ENCODE assay signal across 8 cellular contexts in genomic region chr2:75710577-75711253, GRCh38. TPM values are rescaled to one million over a fixed set of nuclear protein-coding genes. Genes with fewer than 3 reads are reported as not detected.
A peak's percentile ranks its signal among the peaks of the same experiment; 100 is the strongest.
DNase-seq lines count a peak whose midpoint lies in the region; ATAC-seq and TF ChIP-seq lines count a peak whose summit lies in the region.

GCFC2 (minus strand) TSS chr2:75710915; CDS start chr2:75710855, 60 bp downstream.

- H3K4me3 Mint-ChIP-seq in type B pancreatic cell, result peak within 1 kb of the TSS; percentile 94

- DNase-seq in NCI-H1105 (lab: John Stamatoyannopoulos, UW) (peak; percentile 88), cardiac muscle cell (ENCODE audit: low read depth in 1 of 2, low spot score in 1 of 2) (peak; percentile 82 to 94), pons (ENCODE audit: low spot score) (peak; percentile 88), type B pancreatic cell (ENCODE audit: extremely low spot score, unreplicated experiment) (peak; percentile 86)
- peak; percentile 63 for DNase-seq in activated naive CD8-positive, alpha-beta T cell treated with anti-CD3 and anti-CD28 coated beads, Interleukin-2, amount 50 U/mL, for 16 hours (ENCODE audit: low read depth, low spot score)

- ATAC-seq in HG02642 (IDR thresholded peaks at IDR 0.05; ENCODE audit: poor library complexity, unreplicated experiment), result peak; percentile 97

- H3K4me3 ChIP-seq in SU-DHL-6 (ENCODE audit: insufficient read depth, low read length, poor library complexity, severe bottlenecking) (peak within 1 kb of the TSS; percentile 97), cardiac muscle cell (peak within 1 kb of the TSS; percentile 40)

- peaks cover 3% of the 10 kb centered on the region for H3K9me3 Mint-ChIP-seq in type B pancreatic cell

- peaks cover 11% of the 10 kb centered on the region; the same call in 1 of the 2 replicates for H3F3A ChIP-seq in SU-DHL-6 (ENCODE audit: insufficient read depth)

- no peaks in the 10 kb centered on the region for H4K20me1 ChIP-seq in SU-DHL-6 (ENCODE audit: low read depth, low read length)

- H3K4me1 Mint-ChIP-seq in type B pancreatic cell (ENCODE audit: unreplicated experiment), result peaks cover 26% of the 10 kb centered on the region

- H3K27me3 Mint-ChIP-seq in type B pancreatic cell, result no peaks in the 10 kb centered on the region

- H3K4me2 ChIP-seq in SU-DHL-6 (ENCODE audit: low read depth, low read length, poor library complexity, severe bottlenecking), result peak within 1 kb of the TSS; percentile 100

- peaks cover 5% of the 10 kb centered on the region for H3K36me3 Mint-ChIP-seq in type B pancreatic cell

- H3K4me1 ChIP-seq in cardiac muscle cell (ENCODE audit: low read depth), result peaks cover 21% of the 10 kb centered on the region

- H3K27ac Mint-ChIP-seq in type B pancreatic cell, result peak within 1 kb of the TSS; percentile 88

- no peaks in the 10 kb centered on the region for H3K27me3 ChIP-seq in SU-DHL-6 (ENCODE audit: low read length)
- no peaks in the 10 kb centered on the region for H3K27me3 ChIP-seq in cardiac muscle cell

- TF ChIP-seq CTCF in GM12872 (IDR thresholded peaks at IDR 0.05; ENCODE audit: insufficient read depth, low read depth, low read length) (peak; percentile 44; the same call in 2 of the 3 replicates), SU-DHL-6 (IDR thresholded peaks at IDR 0.05; ENCODE audit: insufficient read depth, low read length, poor library complexity, severe bottlenecking) (no peak), cardiac muscle cell (IDR thresholded peaks at IDR 0.05; ENCODE audit: low read depth, low read length) (peak; percentile 34), type B pancreatic cell (conservative IDR thresholded peaks at IDR 0.05) (peak; percentile 63)

- peaks cover 31% of the 10 kb centered on the region for H3K79me2 ChIP-seq in SU-DHL-6 (ENCODE audit: insufficient read depth, low read length)

- H3K9me2 ChIP-seq in SU-DHL-6 (replicated peaks; ENCODE audit: insufficient read depth, low read length), result no peaks in the 10 kb centered on the region

- H2AFZ ChIP-seq in SU-DHL-6 (ENCODE audit: low read depth, low read length, severe bottlenecking), result peak within 1 kb of the TSS; percentile 100

- H3K9me3 ChIP-seq in SU-DHL-6 (ENCODE audit: insufficient read depth, low read length) (no peaks in the 10 kb centered on the region), cardiac muscle cell (ENCODE audit: low read depth) (no peaks in the 10 kb centered on the region)

- H3K27ac ChIP-seq in SU-DHL-6 (ENCODE audit: low read depth, low read length), result peak within 1 kb of the TSS; percentile 94
- H3K27ac ChIP-seq in cardiac muscle cell, result peak within 1 kb of the TSS; percentile 88

- H3K9ac ChIP-seq in SU-DHL-6 (ENCODE audit: low read length), result peak within 1 kb of the TSS; percentile 99

- H3K36me3 ChIP-seq in SU-DHL-6 (ENCODE audit: low read length), result 0 out of 2 replicates have a peak, but pooled peaks cover 4% of the 10 kb centered on the region
- no peaks in the 10 kb centered on the region for H3K36me3 ChIP-seq in cardiac muscle cell

RNA-seq across cellular contexts. Expression of gene GCFC2, which starts in this region (rescaled TPM):
- total RNA-seq in cardiac muscle cell (22.4 and 27.7 TPM in 2 replicates), type B pancreatic cell (ENCODE audit: low replicate concordance) (19.8 and 22.1 TPM in 2 replicates)
- 17.9 and 23.4 TPM in 2 replicates for polyA plus RNA-seq in cardiac muscle cell

Comparison
In these comparisons a context has a peak if more than half of its experiments do, and no peak if none do; other contexts are left out.
1. Peak in every context shown above with its lines: DNase-seq, ATAC-seq, H3K4me3 ChIP-seq and H3K27ac ChIP-seq.